1 cellular context compared by ENCODE assay signal in the genomic region with DNA sequence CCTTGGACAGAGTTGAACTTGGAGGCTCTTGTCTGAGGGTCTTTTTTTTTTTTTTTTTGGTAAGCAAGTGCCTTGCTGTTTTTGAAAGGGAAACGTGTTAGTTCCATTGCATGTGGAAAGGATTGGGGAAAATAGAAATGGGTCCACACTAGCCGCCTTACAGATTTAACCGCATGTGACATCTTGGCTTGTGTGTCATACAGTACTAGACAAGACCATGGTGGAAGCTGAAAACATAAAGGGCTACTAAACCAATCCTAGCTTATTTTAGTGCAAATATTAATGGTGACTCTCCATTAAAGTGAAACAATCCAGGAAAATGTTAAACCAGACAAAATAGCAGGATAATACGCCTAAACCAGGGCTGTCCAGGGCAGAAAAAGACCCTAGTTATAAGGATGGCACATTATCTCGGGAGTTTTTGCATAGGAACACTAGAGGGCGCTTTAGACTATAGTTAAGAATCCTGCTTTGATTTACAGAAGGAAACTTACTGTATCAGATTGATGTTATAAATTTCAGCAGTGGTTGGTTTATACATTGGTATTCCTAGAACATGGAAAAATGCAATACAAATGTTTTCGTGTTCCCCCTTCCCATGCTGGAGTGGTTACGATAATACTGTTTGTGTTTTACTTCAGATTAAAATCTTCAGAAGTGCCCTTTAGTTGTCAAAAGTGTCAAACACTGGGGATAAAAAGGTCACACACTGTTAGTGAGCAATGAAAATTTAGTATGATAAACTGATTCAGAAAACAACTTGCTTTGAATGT.
TF ChIP-seq lines count a peak whose summit lies in the region.

No MANE protein-coding gene starts in this region.

TF ChIP-seq in SK-N-SH treated with all-trans-retinoic acid at 6 μM for 48 hours, 23 proteins besides CTCF, POLR2A, EP300 and RAD21 (continued from another document):
- TF ChIP-seq, protein P1, sequence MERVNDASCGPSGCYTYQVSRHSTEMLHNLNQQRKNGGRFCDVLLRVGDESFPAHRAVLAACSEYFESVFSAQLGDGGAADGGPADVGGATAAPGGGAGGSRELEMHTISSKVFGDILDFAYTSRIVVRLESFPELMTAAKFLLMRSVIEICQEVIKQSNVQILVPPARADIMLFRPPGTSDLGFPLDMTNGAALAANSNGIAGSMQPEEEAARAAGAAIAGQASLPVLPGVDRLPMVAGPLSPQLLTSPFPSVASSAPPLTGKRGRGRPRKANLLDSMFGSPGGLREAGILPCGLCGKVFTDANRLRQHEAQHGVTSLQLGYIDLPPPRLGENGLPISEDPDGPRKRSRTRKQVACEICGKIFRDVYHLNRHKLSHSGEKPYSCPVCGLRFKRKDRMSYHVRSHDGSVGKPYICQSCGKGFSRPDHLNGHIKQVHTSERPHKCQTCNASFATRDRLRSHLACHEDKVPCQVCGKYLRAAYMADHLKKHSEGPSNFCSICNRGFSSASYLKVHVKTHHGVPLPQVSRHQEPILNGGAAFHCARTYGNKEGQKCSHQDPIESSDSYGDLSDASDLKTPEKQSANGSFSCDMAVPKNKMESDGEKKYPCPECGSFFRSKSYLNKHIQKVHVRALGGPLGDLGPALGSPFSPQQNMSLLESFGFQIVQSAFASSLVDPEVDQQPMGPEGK (CRISPR knock-in tag; IDR thresholded peaks at IDR 0.05; ENCODE audit: borderline replicate concordance) = no peak
- TF ChIP-seq OSR1 (CRISPR knock-in tag; IDR thresholded peaks at IDR 0.05) (no peak), GLIS3 (CRISPR knock-in tag; IDR thresholded peaks at IDR 0.05) (no peak), ZC3H10 (CRISPR knock-in tag; IDR thresholded peaks at IDR 0.05) (no peak), ESRRG (CRISPR knock-in tag; IDR thresholded peaks at IDR 0.05) (no peak), ZNF8 (CRISPR knock-in tag; IDR thresholded peaks at IDR 0.05) (no peak)
- TF ChIP-seq, protein P2, sequence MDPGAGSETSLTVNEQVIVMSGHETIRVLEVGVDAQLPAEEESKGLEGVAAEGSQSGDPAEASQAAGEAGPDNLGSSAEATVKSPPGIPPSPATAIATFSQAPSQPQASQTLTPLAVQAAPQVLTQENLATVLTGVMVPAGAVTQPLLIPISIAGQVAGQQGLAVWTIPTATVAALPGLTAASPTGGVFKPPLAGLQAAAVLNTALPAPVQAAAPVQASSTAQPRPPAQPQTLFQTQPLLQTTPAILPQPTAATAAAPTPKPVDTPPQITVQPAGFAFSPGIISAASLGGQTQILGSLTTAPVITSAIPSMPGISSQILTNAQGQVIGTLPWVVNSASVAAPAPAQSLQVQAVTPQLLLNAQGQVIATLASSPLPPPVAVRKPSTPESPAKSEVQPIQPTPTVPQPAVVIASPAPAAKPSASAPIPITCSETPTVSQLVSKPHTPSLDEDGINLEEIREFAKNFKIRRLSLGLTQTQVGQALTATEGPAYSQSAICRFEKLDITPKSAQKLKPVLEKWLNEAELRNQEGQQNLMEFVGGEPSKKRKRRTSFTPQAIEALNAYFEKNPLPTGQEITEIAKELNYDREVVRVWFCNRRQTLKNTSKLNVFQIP (CRISPR knock-in tag; IDR thresholded peaks at IDR 0.05; ENCODE audit: borderline replicate concordance, low read depth) = no peak
